ENCODE assay signal across 19 cellular contexts in genomic region chrX:123277821-123278220, GRCh38.
"Had no signal": no experiment of that assay in that cellular context is flagged by ENCODE, and none has a peak within 500 bp of the region (broad histone marks: within the 10 kb centered on the region; RNA-seq: fewer than 3 reads in every experiment).

No MANE protein-coding gene starts in this region.

- H3K36me3 ChIP-seq: ascending aorta, left lung, pancreas, sigmoid colon, spleen, upper lobe of left lung had no signal

- H3K27ac ChIP-seq: ascending aorta, dorsolateral prefrontal cortex, left lung, pancreas, sigmoid colon, spleen, upper lobe of left lung had no signal

- H3K4me1 ChIP-seq: ascending aorta, left lung, pancreas, sigmoid colon, spleen, upper lobe of left lung had no signal

- H3K4me3 Mint-ChIP-seq: activated CD4-positive, alpha-beta memory T cell treated with anti-CD3 and anti-CD28 coated beads for 36 hours; activated CD4-positive, alpha-beta T cell treated with anti-CD3 and anti-CD28 coated beads for 36 hours; activated CD8-positive, alpha-beta memory T cell treated with anti-CD3 and anti-CD28 coated beads, Interleukin-2, amount 10 ng/mL, durations not matched to agents 7 days and 5 days; activated naive CD4-positive, alpha-beta T cell treated with anti-CD3 and anti-CD28 coated beads for 36 hours; endodermal cell; naive thymus-derived CD4-positive, alpha-beta T cell; stimulated activated naive CD8-positive, alpha-beta T cell treated with anti-CD3 and anti-CD28 coated beads, Interleukin-15, amount 100 ng/mL, for 72 hours had no signal

- H3K36me3 Mint-ChIP-seq: activated CD4-positive, alpha-beta memory T cell treated with anti-CD3 and anti-CD28 coated beads for 36 hours; activated CD8-positive, alpha-beta memory T cell treated with anti-CD3 and anti-CD28 coated beads, Interleukin-2, amount 10 ng/mL, durations not matched to agents 7 days and 5 days; naive thymus-derived CD4-positive, alpha-beta T cell had no signal

- H3K4me3 ChIP-seq: ascending aorta, dorsolateral prefrontal cortex, left lung, pancreas, sigmoid colon, spleen, upper lobe of left lung had no signal

- H3K27ac Mint-ChIP-seq: activated CD4-positive, alpha-beta memory T cell treated with anti-CD3 and anti-CD28 coated beads for 36 hours; activated CD4-positive, alpha-beta T cell treated with anti-CD3 and anti-CD28 coated beads for 36 hours; activated CD8-positive, alpha-beta memory T cell treated with anti-CD3 and anti-CD28 coated beads, Interleukin-2, amount 10 ng/mL, durations not matched to agents 7 days and 5 days; activated naive CD4-positive, alpha-beta T cell treated with anti-CD3 and anti-CD28 coated beads for 36 hours; activated T-helper 2 cell treated with anti-CD3 and anti-CD28 coated beads, Interferon-gamma antibody, Interleukin-2, Interleukin-4, amounts not matched to agents 10 μg/mL and 5 μg/mL and 100 μg/mL, durations not matched to agents 14 hours and 24 hours and 36 hours; endodermal cell; naive thymus-derived CD4-positive, alpha-beta T cell; stimulated activated naive CD8-positive, alpha-beta T cell treated with anti-CD3 and anti-CD28 coated beads, Interleukin-15, amount 100 ng/mL, for 72 hours had no signal

- DNase-seq: activated CD4-positive, alpha-beta memory T cell treated with anti-CD3 and anti-CD28 coated beads for 36 hours; activated CD4-positive, alpha-beta T cell treated with anti-CD3 and anti-CD28 coated beads for 36 hours; activated CD8-positive, alpha-beta memory T cell treated with anti-CD3 and anti-CD28 coated beads, Interleukin-2, amount 10 ng/mL, durations not matched to agents 7 days and 5 days; activated naive CD4-positive, alpha-beta T cell treated with anti-CD3 and anti-CD28 coated beads for 36 hours; activated T-cell treated with anti-CD3 and anti-CD28 coated beads, Interleukin-2, amount 50 U/mL, for 1 hour; dorsolateral prefrontal cortex; endodermal cell; erythroblast; hippocampal formation; kidney; left lung; naive thymus-derived CD4-positive, alpha-beta T cell; pancreas; sigmoid colon; spleen; stimulated activated naive CD8-positive, alpha-beta T cell treated with anti-CD3 and anti-CD28 coated beads, Interleukin-15, amount 100 ng/mL, for 72 hours; upper lobe of left lung had no signal

- H3K9me3 ChIP-seq: ascending aorta, left lung, pancreas, sigmoid colon, spleen, upper lobe of left lung had no signal

- ATAC-seq: activated CD4-positive, alpha-beta T cell treated with anti-CD3 and anti-CD28 coated beads for 36 hours; activated CD8-positive, alpha-beta memory T cell treated with anti-CD3 and anti-CD28 coated beads, Interleukin-2, amount 10 ng/mL, durations not matched to agents 7 days and 5 days; left lung; naive thymus-derived CD4-positive, alpha-beta T cell; pancreas; stimulated activated naive CD8-positive, alpha-beta T cell treated with anti-CD3 and anti-CD28 coated beads, Interleukin-15, amount 100 ng/mL, for 72 hours had no signal

- H3K4me1 Mint-ChIP-seq: activated CD4-positive, alpha-beta T cell treated with anti-CD3 and anti-CD28 coated beads for 36 hours; activated CD8-positive, alpha-beta memory T cell treated with anti-CD3 and anti-CD28 coated beads, Interleukin-2, amount 10 ng/mL, durations not matched to agents 7 days and 5 days; endodermal cell; naive thymus-derived CD4-positive, alpha-beta T cell; stimulated activated naive CD8-positive, alpha-beta T cell treated with anti-CD3 and anti-CD28 coated beads, Interleukin-15, amount 100 ng/mL, for 72 hours had no signal

- H3K9me3 Mint-ChIP-seq: activated CD4-positive, alpha-beta memory T cell treated with anti-CD3 and anti-CD28 coated beads for 36 hours; activated naive CD4-positive, alpha-beta T cell treated with anti-CD3 and anti-CD28 coated beads for 36 hours; activated T-helper 2 cell treated with anti-CD3 and anti-CD28 coated beads, Interferon-gamma antibody, Interleukin-2, Interleukin-4, amounts not matched to agents 10 μg/mL and 5 μg/mL and 100 μg/mL, durations not matched to agents 14 hours and 24 hours and 36 hours; naive thymus-derived CD4-positive, alpha-beta T cell; stimulated activated naive CD8-positive, alpha-beta T cell treated with anti-CD3 and anti-CD28 coated beads, Interleukin-15, amount 100 ng/mL, for 72 hours had no signal

- H3K27me3 ChIP-seq: ascending aorta, left lung, sigmoid colon, spleen, upper lobe of left lung had no signal

- H3K27me3 Mint-ChIP-seq: activated CD4-positive, alpha-beta memory T cell treated with anti-CD3 and anti-CD28 coated beads for 36 hours; activated CD4-positive, alpha-beta T cell treated with anti-CD3 and anti-CD28 coated beads for 36 hours; activated CD8-positive, alpha-beta memory T cell treated with anti-CD3 and anti-CD28 coated beads, Interleukin-2, amount 10 ng/mL, durations not matched to agents 7 days and 5 days; stimulated activated naive CD8-positive, alpha-beta T cell treated with anti-CD3 and anti-CD28 coated beads, Interleukin-15, amount 100 ng/mL, for 72 hours had no signal
